In genomic region chr12:111687255-111687654, GRCh38 we compare ENCODE assay signal across 8 cellular contexts. TPM values are rescaled to one million over a fixed set of nuclear protein-coding genes. Genes with fewer than 3 reads are reported as not detected.
DNase-seq lines count a peak whose midpoint lies in the region; ATAC-seq and TF ChIP-seq lines count a peak whose summit lies in the region.

No MANE protein-coding gene starts in this region.

- no peak overlapping the region for H3K27ac ChIP-seq in HUES48 (ENCODE audit: low read depth, low read length)
- H3K27ac ChIP-seq in mesenchymal stem cell (ENCODE audit: low read length, poor library complexity, severe bottlenecking) = no peak overlapping the region
- H3K27ac ChIP-seq in heart left ventricle = no peak overlapping the region

- H3K36me3 ChIP-seq in Caco-2 (ENCODE audit: control insufficient read depth, insufficient read depth, low read length) (no peaks in the 10 kb centered on the region; the same call in 1 of the 2 replicates), HUES48 (ENCODE audit: control insufficient read depth, insufficient read depth, low read length) (peaks cover 12% of the 10 kb centered on the region), mesenchymal stem cell (ENCODE audit: control insufficient read depth in 1 of 2, insufficient read depth in 2 of 2, low read depth in 1 of 2, low read length in 2 of 2) (peaks cover 3 to 8% of the 10 kb centered on the region in 2 experiments), heart left ventricle (peaks cover 0 to 18% (median 9%) of the 10 kb centered on the region in 9 donors)

- H3K9me3 ChIP-seq in Caco-2 = no peaks in the 10 kb centered on the region
- H3K9me3 ChIP-seq in HUES48 (ENCODE audit: control insufficient read depth, insufficient read depth, low read length) = no peaks in the 10 kb centered on the region
- H3K9me3 ChIP-seq in mesenchymal stem cell (ENCODE audit: control insufficient read depth, low read length) = no peaks in the 10 kb centered on the region
- no peaks in the 10 kb centered on the region for H3K9me3 ChIP-seq in heart left ventricle

- no peaks in the 10 kb centered on the region for H3K27me3 ChIP-seq in Caco-2 (replicated peaks; ENCODE audit: control insufficient read depth, insufficient read depth, low read length)
- no peaks in the 10 kb centered on the region for H3K27me3 ChIP-seq in HUES48 (ENCODE audit: control insufficient read depth, insufficient read depth, low read length)
- no peaks in the 10 kb centered on the region for H3K27me3 ChIP-seq in mesenchymal stem cell (ENCODE audit: control insufficient read depth in 1 of 2, insufficient read depth in 1 of 2, low read length in 2 of 2)
- no peaks in the 10 kb centered on the region for H3K27me3 ChIP-seq in heart left ventricle

- H3K27ac Mint-ChIP-seq in Caco-2 (ENCODE audit: unreplicated experiment) = no peak overlapping the region
- H3K27ac Mint-ChIP-seq in activated T-helper 1 cell treated with anti-CD3 and anti-CD28 coated beads, Interleukin-12 subunit alpha, Interleukin-12 subunit beta, Interleukin-2, Interleukin-4 antibody, amounts not matched to agents 30 ng/mL and 10 ng/mL and 1 ng/mL, durations not matched to agents 14 hours and 24 hours and 36 hours = no peak overlapping the region

- H2BK120ac ChIP-seq in mesenchymal stem cell (ENCODE audit: low read depth, low read length) = no peak overlapping the region

- no peaks in the 10 kb centered on the region for H3K9me3 Mint-ChIP-seq in Caco-2 (ENCODE audit: unreplicated experiment)
- H3K9me3 Mint-ChIP-seq in activated T-helper 1 cell treated with anti-CD3 and anti-CD28 coated beads, Interleukin-12 subunit alpha, Interleukin-12 subunit beta, Interleukin-2, Interleukin-4 antibody, amounts not matched to agents 30 ng/mL and 10 ng/mL and 1 ng/mL, durations not matched to agents 14 hours and 24 hours and 36 hours = no peaks in the 10 kb centered on the region

- H3K4me3 Mint-ChIP-seq in Caco-2 (ENCODE audit: unreplicated experiment) = peak overlapping the region; percentile 92
- peak overlapping the region; percentile 97 for H3K4me3 Mint-ChIP-seq in activated T-helper 1 cell treated with anti-CD3 and anti-CD28 coated beads, Interleukin-12 subunit alpha, Interleukin-12 subunit beta, Interleukin-2, Interleukin-4 antibody, amounts not matched to agents 30 ng/mL and 10 ng/mL and 1 ng/mL, durations not matched to agents 14 hours and 24 hours and 36 hours

- H3K4ac ChIP-seq in mesenchymal stem cell (ENCODE audit: low read depth in 1 of 2, low read length in 2 of 2) = no peak overlapping the region

- no peaks in the 10 kb centered on the region for H3K27me3 Mint-ChIP-seq in Caco-2 (ENCODE audit: insufficient read depth, unreplicated experiment)
- H3K27me3 Mint-ChIP-seq in activated T-helper 1 cell treated with anti-CD3 and anti-CD28 coated beads, Interleukin-12 subunit alpha, Interleukin-12 subunit beta, Interleukin-2, Interleukin-4 antibody, amounts not matched to agents 30 ng/mL and 10 ng/mL and 1 ng/mL, durations not matched to agents 14 hours and 24 hours and 36 hours (ENCODE audit: insufficient read depth) = no peaks in the 10 kb centered on the region

- TF ChIP-seq CTCF in Caco-2 (IDR thresholded peaks at IDR 0.05; ENCODE audit: insufficient read depth in 1 of 2, low read depth in 1 of 2, low read length in 1 of 2, severe bottlenecking in 1 of 2, unreplicated experiment in 1 of 2) (peak; percentile 18 to 43), heart left ventricle (IDR thresholded peaks at IDR 0.05) (no peak)

- H3K9ac ChIP-seq in HUES48 (ENCODE audit: low read depth, low read length) (no peak overlapping the region), mesenchymal stem cell (ENCODE audit: low read length) (peak overlapping the region; percentile 96)

- intact Hi-C loops in Caco-2 (cut with micrococcal nuclease; ENCODE audit: unreplicated experiment) = loop anchor here (2.0 to 10.0 kb wide), 3 partner anchors 54 to 126 kb away; no protein-coding TSS in a partner anchor
- intact Hi-C loops in activated T-helper 1 cell treated with anti-CD3 and anti-CD28 coated beads, Interleukin-12 subunit alpha, Interleukin-12 subunit beta, Interleukin-2, Interleukin-4 antibody, amounts not matched to agents 30 ng/mL and 10 ng/mL and 1 ng/mL, durations not matched to agents 14 hours and 24 hours and 36 hours (cut with micrococcal nuclease) = loop anchor here (1.0 to 10.0 kb wide), 8 partner anchors 126 to 1975 kb away; partner anchors contain the start of genes FAM222A, HECTD4, PTPN11 and SH2B3
- intact Hi-C loops in posterior vena cava (cut with DNase I) = no loop called here
- intact Hi-C loops in heart left ventricle (cut with DNase I) = no loop called here
- intact Hi-C loops in left ventricle myocardium superior (cut with micrococcal nuclease) = no loop called here

- H3K18ac ChIP-seq in mesenchymal stem cell (ENCODE audit: low read depth in 1 of 2, low read length in 2 of 2) = no peak overlapping the region

- no peak overlapping the region for H2BK12ac ChIP-seq in mesenchymal stem cell (ENCODE audit: low read length in 2 of 2)

- no TSS peak for BruUV-seq in Caco-2 (replicated peaks; lab: Mats Ljungman, UMichigan)

- no peak overlapping the region for H2BK5ac ChIP-seq in mesenchymal stem cell (ENCODE audit: low read depth, low read length, poor library complexity, severe bottlenecking)

- no peak overlapping the region for H3K14ac ChIP-seq in mesenchymal stem cell (ENCODE audit: low read length in 2 of 2)

- ATAC-seq in HG03469 (IDR thresholded peaks at IDR 0.05; ENCODE audit: unreplicated experiment) = no peak
- ATAC-seq in heart left ventricle = no peak
- no peak for ATAC-seq in left ventricle myocardium superior

- H2BK15ac ChIP-seq in mesenchymal stem cell (ENCODE audit: low read depth, poor library complexity, severe bottlenecking) = no peak overlapping the region

- 60% methylated on average over 1 of the region's 2 CpGs for WGBS in mesenchymal stem cell
- WGBS in heart left ventricle, 4 donors = 61 to 65% (median 64%) methylated on average over 2 of the region's 2 CpGs

- no peak overlapping the region for H3K23ac ChIP-seq in mesenchymal stem cell (ENCODE audit: low read length in 2 of 2)

- peaks cover 24% of the 10 kb centered on the region for H3K79me1 ChIP-seq in mesenchymal stem cell (replicated peaks; ENCODE audit: low read length, poor library complexity, severe bottlenecking)

- no peak overlapping the region for H3K4me2 ChIP-seq in mesenchymal stem cell (ENCODE audit: low read length, poor library complexity, severe bottlenecking)

- H4K8ac ChIP-seq in mesenchymal stem cell (ENCODE audit: low read length) = no peak overlapping the region

- DNase-seq in Caco-2 (peak; percentile 41 to 44), mesenchymal stem cell (no peak), posterior vena cava (ENCODE audit: low spot score) (no peak), heart left ventricle (no peak), left ventricle myocardium superior (no peak)
- DNase-seq in activated T-helper 1 cell treated with anti-CD3 and anti-CD28 coated beads, Interleukin-12 subunit alpha, Interleukin-12 subunit beta, Interleukin-2, Interleukin-4 antibody, amounts not matched to agents 30 ng/mL and 10 ng/mL and 1 ng/mL, durations not matched to agents 14 hours and 24 hours and 36 hours (ENCODE audit: low spot score) = no peak

- H2AFZ ChIP-seq in mesenchymal stem cell (ENCODE audit: low read depth, low read length) = no peak overlapping the region

- H4K91ac ChIP-seq in mesenchymal stem cell (ENCODE audit: low read length) = no peak overlapping the region

- POLR2A ChIA-PET in Caco-2 (lab: Charles Lee) = no interaction called here

- no peak overlapping the region for H3K4me3 ChIP-seq in Caco-2 (ENCODE audit: low read depth, low read length)
- peak overlapping the region; percentile 100 for H3K4me3 ChIP-seq in HUES48 (ENCODE audit: low read depth, low read length)
- H3K4me3 ChIP-seq in mesenchymal stem cell (ENCODE audit: insufficient read depth in 1 of 2, low read depth in 1 of 2, low read length in 2 of 2) = peak overlapping the region in 1 of 2 experiments; percentile 98
- H3K4me3 ChIP-seq in heart left ventricle = peak overlapping the region in 4 of 12 donors; percentile 68 to 97 (median 79)

- CTCF ChIA-PET in Caco-2 (lab: Charles Lee) = no interaction called here

- no peak overlapping the region for H2AK5ac ChIP-seq in mesenchymal stem cell (ENCODE audit: low read length, severe bottlenecking)

- TF ChIP-seq POLR2A in heart left ventricle (IDR thresholded peaks at IDR 0.05) = no peak

- H3K4me1 ChIP-seq in Caco-2 = peaks cover 9% of the 10 kb centered on the region; the same call in 1 of the 2 replicates
- no peaks in the 10 kb centered on the region for H3K4me1 ChIP-seq in HUES48 (ENCODE audit: control insufficient read depth, insufficient read depth, low read length)
- H3K4me1 ChIP-seq in mesenchymal stem cell (ENCODE audit: control insufficient read depth, insufficient read depth, low read depth, low read length) = peaks cover 7% of the 10 kb centered on the region
- peaks cover 8 to 31% (median 26%) of the 10 kb centered on the region in 12 donors for H3K4me1 ChIP-seq in heart left ventricle

- H3K36me3 Mint-ChIP-seq in Caco-2 (ENCODE audit: insufficient read depth, unreplicated experiment) = peaks cover 33% of the 10 kb centered on the region
- peaks cover 14% of the 10 kb centered on the region for H3K36me3 Mint-ChIP-seq in activated T-helper 1 cell treated with anti-CD3 and anti-CD28 coated beads, Interleukin-12 subunit alpha, Interleukin-12 subunit beta, Interleukin-2, Interleukin-4 antibody, amounts not matched to agents 30 ng/mL and 10 ng/mL and 1 ng/mL, durations not matched to agents 14 hours and 24 hours and 36 hours (ENCODE audit: low read depth)

- H3K4me1 Mint-ChIP-seq in Caco-2 (ENCODE audit: low read depth, unreplicated experiment) = peaks cover 21% of the 10 kb centered on the region
- H3K4me1 Mint-ChIP-seq in activated T-helper 1 cell treated with anti-CD3 and anti-CD28 coated beads, Interleukin-12 subunit alpha, Interleukin-12 subunit beta, Interleukin-2, Interleukin-4 antibody, amounts not matched to agents 30 ng/mL and 10 ng/mL and 1 ng/mL, durations not matched to agents 14 hours and 24 hours and 36 hours (ENCODE audit: low read depth) = peaks cover 31% of the 10 kb centered on the region

RNA-seq across cellular contexts. Expression of gene ACAD10, which starts 1.4 kb away (rescaled TPM):
- total RNA-seq in Caco-2 (2022) = 19.0 and 26.1 TPM in 2 replicates
- 21.2 and 24.2 TPM in 2 replicates for total RNA-seq in activated T-helper 1 cell treated with anti-CD3 and anti-CD28 coated beads, Interleukin-12 subunit alpha, Interleukin-12 subunit beta, Interleukin-2, Interleukin-4 antibody, amounts not matched to agents 30 ng/mL and 10 ng/mL and 1 ng/mL, durations not matched to agents 14 hours and 24 hours and 36 hours
- polyA plus RNA-seq in mesenchymal stem cell (2013, experiment 1 of 2) = 8.6 TPM
- polyA plus RNA-seq in mesenchymal stem cell (2013, experiment 2 of 2) = 10.1 TPM
- total RNA-seq in posterior vena cava = 10 to 100 TPM; 11.6 to 19.1 TPM
- 10 to 100 TPM; 18.0 to 46.0 (median 28.6) TPM for total RNA-seq in heart left ventricle
- 10 to 100 TPM; 10.7 to 26.4 TPM for polyA plus RNA-seq in heart left ventricle
- 35.8 TPM for total RNA-seq in left ventricle myocardium superior

RNA-seq across cellular contexts. Expression of gene BRAP, which starts 1.5 kb away (rescaled TPM):
- 24.4 and 24.6 TPM in 2 replicates for total RNA-seq in Caco-2 (2022)
- 22.1 and 22.2 TPM in 2 replicates for total RNA-seq in activated T-helper 1 cell treated with anti-CD3 and anti-CD28 coated beads, Interleukin-12 subunit alpha, Interleukin-12 subunit beta, Interleukin-2, Interleukin-4 antibody, amounts not matched to agents 30 ng/mL and 10 ng/mL and 1 ng/mL, durations not matched to agents 14 hours and 24 hours and 36 hours
- 12.9 TPM for polyA plus RNA-seq in mesenchymal stem cell (2013, experiment 1 of 2)
- polyA plus RNA-seq in mesenchymal stem cell (2013, experiment 2 of 2) = 13.5 TPM
- 10 to 100 TPM; 12.4 to 14.4 TPM for total RNA-seq in posterior vena cava
- 10 to 100 TPM; 12.1 to 19.7 (median 15.9) TPM for total RNA-seq in heart left ventricle
- 10 to 100 TPM in 1 of 2 donors, 1 to 10 TPM in 1; 6.7 to 10.2 TPM for polyA plus RNA-seq in heart left ventricle
- total RNA-seq in left ventricle myocardium superior = 16.4 TPM

Comparison
In these comparisons a context has a peak if more than half of its experiments do, and no peak if none do; other contexts are left out.
1. DNase-seq: peak in Caco-2 (2 of 2); none in activated T-helper 1 cell treated with anti-CD3 and anti-CD28 coated beads, Interleukin-12 subunit alpha, Interleukin-12 subunit beta, Interleukin-2, Interleukin-4 antibody, amounts not matched to agents 30 ng/mL and 10 ng/mL and 1 ng/mL, durations not matched to agents 14 hours and 24 hours and 36 hours (single experiment), mesenchymal stem cell (single experiment), posterior vena cava (single experiment), heart left ventricle (0 of 5) and left ventricle myocardium superior (single experiment).
2. CTCF ChIP-seq: peak in Caco-2 (2 of 2); none in heart left ventricle (0 of 12).
3. intact Hi-C loops: an anchor here in Caco-2 (2.0 to 10.0 kb wide) and activated T-helper 1 cell treated with anti-CD3 and anti-CD28 coated beads, Interleukin-12 subunit alpha, Interleukin-12 subunit beta, Interleukin-2, Interleukin-4 antibody, amounts not matched to agents 30 ng/mL and 10 ng/mL and 1 ng/mL, durations not matched to agents 14 hours and 24 hours and 36 hours (1.0 to 10.0 kb wide); none called in posterior vena cava, heart left ventricle and left ventricle myocardium superior.